ENCODE assay signal across 21 cellular contexts in the genomic region with DNA sequence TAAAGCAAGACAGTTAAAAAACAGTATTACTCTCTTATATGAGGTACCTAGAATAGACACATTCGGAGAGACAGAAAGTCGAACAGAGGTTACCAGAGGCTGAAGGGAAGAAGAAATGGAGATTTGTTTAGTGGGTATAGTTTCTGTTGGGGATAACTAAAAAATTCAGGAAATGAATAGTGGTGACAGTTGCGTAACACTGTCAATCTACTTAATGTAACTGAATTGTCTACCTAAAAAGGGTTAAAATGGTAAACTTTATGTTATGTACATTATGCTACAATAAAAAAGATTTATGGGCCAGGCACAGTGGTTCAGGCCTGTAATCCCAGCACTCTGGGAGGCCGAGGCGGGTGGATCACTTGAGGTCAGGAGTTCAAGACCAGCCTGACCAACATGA. TPM values are rescaled to one million over a fixed set of nuclear protein-coding genes. Genes with fewer than 3 reads are reported as not detected.
A peak's percentile ranks its signal among the peaks of the same experiment; 100 is the strongest.
DNase-seq lines count a peak whose midpoint lies in the region; ATAC-seq and TF ChIP-seq lines count a peak whose summit lies in the region.
"Had no signal": no experiment of that assay in that cellular context is flagged by ENCODE, and none has a peak within 500 bp of the region (broad histone marks: within the 10 kb centered on the region; RNA-seq: fewer than 3 reads in every experiment).

No MANE protein-coding gene starts in this region.

- H3K27ac ChIP-seq in left lung = no peak overlapping the region
- H3K27ac ChIP-seq: A549, HL-60 had no signal

- no peaks in the 10 kb centered on the region for H3K27me3 ChIP-seq in left lung

- H3K4me3 ChIP-seq in left lung = no peak overlapping the region
- H3K4me3 ChIP-seq: A549 had no signal

- TF ChIP-seq EP300 in Ishikawa (IDR thresholded peaks at IDR 0.05; ENCODE audit: borderline replicate concordance) = no peak

- no peaks in the 10 kb centered on the region for H3K4me1 ChIP-seq in left lung
- H3K4me1 ChIP-seq: A549 had no signal

- no peak for ATAC-seq in activated naive CD4-positive, alpha-beta T cell treated with anti-CD3 and anti-CD28 coated beads, Interleukin-2, amount 50 U/mL, for 72 hours
- ATAC-seq in left colon (peak; percentile 26), left lung (no peak), GM18873 (IDR thresholded peaks at IDR 0.05; ENCODE audit: low FRiP score, unreplicated experiment) (no peak)
- ATAC-seq: A549, Panc1 had no signal

- TF ChIP-seq RAD21 in Ishikawa (IDR thresholded peaks at IDR 0.05; ENCODE audit: low read depth) = no peak

- DNase-seq in activated naive CD4-positive, alpha-beta T cell treated with anti-CD3 and anti-CD28 coated beads, Interleukin-2, amount 50 U/mL, for 72 hours (ENCODE audit: low spot score in 2 of 2) = no peak
- DNase-seq in activated naive CD4-positive, alpha-beta T cell treated with Interleukin-2 at 50 U/mL for 16 hours = no peak
- DNase-seq in NOMO-1 treated with dmso at 0.1 percent for 144 hours (lab: John Stamatoyannopoulos, UW; ENCODE audit: unreplicated experiment) = peak; percentile 10
- no peak for DNase-seq in left colon
- no peak for DNase-seq in left lung
- no peak for DNase-seq in COR-L47 (lab: John Stamatoyannopoulos, UW)
- DNase-seq: Calu3; CD4-positive, alpha-beta memory T cell; NCI-H1417 treated with DMSO at 0.1 percent for 48 hours; NCI-H187 treated with DMSO at 0.1 percent for 48 hours; NCI-H2227 treated with DMSO at 0.1 percent for 48 hours; NCI-H510A treated with DMSO at 0.1 percent for 48 hours; NCI-H774 had no signal

- H3K36me3 Mint-ChIP-seq in activated naive CD4-positive, alpha-beta T cell treated with anti-CD3 and anti-CD28 coated beads, Interleukin-2, amount 50 U/mL, for 72 hours = peaks cover 20 to 45% of the 10 kb centered on the region in 2 donors

- H3K9me3 Mint-ChIP-seq in activated naive CD4-positive, alpha-beta T cell treated with anti-CD3 and anti-CD28 coated beads, Interleukin-2, amount 50 U/mL, for 72 hours = no peaks in the 10 kb centered on the region
- H3K9me3 Mint-ChIP-seq: CD4-positive, alpha-beta memory T cell; IgD-negative memory B cell had no signal

- no peaks in the 10 kb centered on the region for H3K9me3 ChIP-seq in left lung
- H3K9me3 ChIP-seq: A549 had no signal

- TF ChIP-seq CTCF in left lung (IDR thresholded peaks at IDR 0.05) = no peak

- peak overlapping the region; percentile 6 to 78 for H3K27ac Mint-ChIP-seq in activated naive CD4-positive, alpha-beta T cell treated with anti-CD3 and anti-CD28 coated beads, Interleukin-2, amount 50 U/mL, for 72 hours
- H3K27ac Mint-ChIP-seq: IgD-negative memory B cell had no signal

- peaks cover 0 to 89% of the 10 kb centered on the region in 2 donors for H3K36me3 ChIP-seq in left lung

- intact Hi-C loops in left colon (cut with DNase I, micrococcal nuclease) = no loop called here
- intact Hi-C loops in left lung (cut with DNase I) = no loop called here

TF ChIP-seq in Ishikawa, 13 proteins besides CTCF, POLR2A, EP300 and RAD21:
- TF ChIP-seq TCF12 (IDR thresholded peaks at IDR 0.05; ENCODE audit: low read depth) (no peak), CEBPB (IDR thresholded peaks at IDR 0.05) (peak; percentile 47; the same call in 1 of the 2 replicates)

RNA-seq across cellular contexts. Expression of a gene that starts 30.6 kb away (rescaled TPM):
- not detected for total RNA-seq in activated naive CD4-positive, alpha-beta T cell treated with anti-CD3 and anti-CD28 coated beads, Interleukin-2, amount 50 U/mL, for 72 hours
- not detected for total RNA-seq in left colon
- 1 to 10 TPM in 1 of 2 donors, under 1 TPM in 1; 0.79 to 2.8 TPM for total RNA-seq in left lung
- total RNA-seq: HT1080, SK-MEL-5 had no signal
